ENCODE assay signal across 24 cellular contexts in genomic region chr4:168129046-168129772, GRCh38. TPM values are rescaled to one million over a fixed set of nuclear protein-coding genes. Genes with fewer than 3 reads are reported as not detected.
DNase-seq lines count a peak whose midpoint lies in the region; ATAC-seq and TF ChIP-seq lines count a peak whose summit lies in the region.
"Had no signal": no experiment of that assay in that cellular context is flagged by ENCODE, and none has a peak within 500 bp of the region (broad histone marks: within the 10 kb centered on the region; RNA-seq: fewer than 3 reads in every experiment).

No MANE protein-coding gene starts in this region.

- no peak overlapping the region for H3K4ac ChIP-seq in mesenchymal stem cell (ENCODE audit: low read depth in 1 of 2, low read length in 2 of 2)

- H3K9me3 Mint-ChIP-seq in HFFc6, result no peaks in the 10 kb centered on the region

- H3K36me3 ChIP-seq in ACC112 (ENCODE audit: insufficient read depth, low read length), result no peaks in the 10 kb centered on the region; the same call in 1 of the 2 replicates
- H3K36me3 ChIP-seq in mesenchymal stem cell (ENCODE audit: control insufficient read depth in 1 of 2, insufficient read depth in 2 of 2, low read depth in 1 of 2, low read length in 2 of 2), result no peaks in the 10 kb centered on the region
- no peaks in the 10 kb centered on the region for H3K36me3 ChIP-seq in smooth muscle cell (ENCODE audit: low read depth)

- no peak overlapping the region for H4K8ac ChIP-seq in mesenchymal stem cell (ENCODE audit: low read length)

- H3K4me1 ChIP-seq in ACC112 (ENCODE audit: control insufficient read depth, insufficient read depth, low read length, unreplicated experiment), result peaks cover 40% of the 10 kb centered on the region
- peaks cover 1% of the 10 kb centered on the region for H3K4me1 ChIP-seq in mesenchymal stem cell (ENCODE audit: control insufficient read depth, insufficient read depth, low read depth, low read length)
- H3K4me1 ChIP-seq in smooth muscle cell (ENCODE audit: low read depth), result peaks cover 4% of the 10 kb centered on the region
- H3K4me1 ChIP-seq: Caco-2 had no signal

- ATAC-seq in SK-N-SH treated with all-trans-retinoic acid at 6 μM for 48 hours, result peak; percentile 60

- no peaks in the 10 kb centered on the region for H3K27me3 ChIP-seq in ACC112 (ENCODE audit: insufficient read depth, low read length)
- H3K27me3 ChIP-seq in mesenchymal stem cell (ENCODE audit: control insufficient read depth in 1 of 2, insufficient read depth in 1 of 2, low read length in 2 of 2), result no peaks in the 10 kb centered on the region
- no peaks in the 10 kb centered on the region for H3K27me3 ChIP-seq in smooth muscle cell (ENCODE audit: low read depth)

- H2AFZ ChIP-seq in ACC112 (ENCODE audit: low read length, unreplicated experiment) (peak overlapping the region; percentile 83), mesenchymal stem cell (ENCODE audit: low read depth, low read length) (no peak overlapping the region), smooth muscle cell (ENCODE audit: low read depth) (no peak overlapping the region)

- no peaks in the 10 kb centered on the region for H3K27me3 Mint-ChIP-seq in HFFc6 (ENCODE audit: insufficient read depth)
- H3K27me3 Mint-ChIP-seq: CD4-positive, alpha-beta memory T cell had no signal

- DNase-seq in HFFc6 (no peak), mesenchymal stem cell (no peak), NCI-H345 treated with DMSO at 0.1 percent for 48 hours (lab: John Stamatoyannopoulos, UW; ENCODE audit: unreplicated experiment) (no peak), DMS53 treated with DMSO at 0.1 percent for 48 hours (lab: John Stamatoyannopoulos, UW; ENCODE audit: unreplicated experiment) (no peak), AG08395 (ENCODE audit: low spot score) (no peak), smooth muscle cell (lab: John Stamatoyannopoulos, UW; ENCODE audit: unreplicated experiment) (no peak)
- DNase-seq: C1 segment of cervical spinal cord; Caco-2; CD4-positive, alpha-beta memory T cell; DMS 273 treated with DMSO at 0.1 percent for 48 hours; DMS79 treated with DMSO at 0.1 percent for 48 hours; GF-D8; H7; NCI-H1048; NCI-H1417; NCI-H1694; NCI-H2081; NCI-H2171; NCI-H510A treated with DMSO at 0.1 percent for 48 hours; NCI-H774; T-helper 1 cell had no signal

- H3K79me1 ChIP-seq in mesenchymal stem cell (replicated peaks; ENCODE audit: low read length, poor library complexity, severe bottlenecking), result no peaks in the 10 kb centered on the region

- H4K20me1 ChIP-seq in smooth muscle cell (ENCODE audit: low read depth), result no peaks in the 10 kb centered on the region

- H3K79me2 ChIP-seq in ACC112 (ENCODE audit: control insufficient read depth, insufficient read depth, low read length, unreplicated experiment) (no peaks in the 10 kb centered on the region), smooth muscle cell (ENCODE audit: low read depth) (no peaks in the 10 kb centered on the region)

- H3K14ac ChIP-seq in mesenchymal stem cell (ENCODE audit: low read length in 2 of 2), result no peak overlapping the region

- H3K9ac ChIP-seq in mesenchymal stem cell (ENCODE audit: low read length), result peak overlapping the region; percentile 4
- H3K9ac ChIP-seq in smooth muscle cell (ENCODE audit: low read depth), result no peak overlapping the region

- H3K4me1 Mint-ChIP-seq in HFFc6 (ENCODE audit: low read depth), result peaks cover 59% of the 10 kb centered on the region
- H3K4me1 Mint-ChIP-seq: CD4-positive, alpha-beta memory T cell had no signal

- TF ChIP-seq CTCF in HFFc6 (IDR thresholded peaks at IDR 0.05), result no peak
- no peak for TF ChIP-seq CTCF in smooth muscle cell (IDR thresholded peaks at IDR 0.05; ENCODE audit: borderline replicate concordance, insufficient read depth, poor library complexity, severe bottlenecking)

- no peak overlapping the region; the same call in 1 of the 2 replicates for H3K27ac Mint-ChIP-seq in HFFc6
- H3K27ac Mint-ChIP-seq: CD4-positive, alpha-beta memory T cell had no signal

- H3K18ac ChIP-seq in mesenchymal stem cell (ENCODE audit: low read depth in 1 of 2, low read length in 2 of 2), result no peak overlapping the region

- no peaks in the 10 kb centered on the region for H3K36me3 Mint-ChIP-seq in HFFc6 (ENCODE audit: low read depth)
- H3K36me3 Mint-ChIP-seq: CD4-positive, alpha-beta memory T cell had no signal

- no peak overlapping the region for H2BK12ac ChIP-seq in mesenchymal stem cell (ENCODE audit: low read length in 2 of 2)

- H3K4me3 Mint-ChIP-seq in HFFc6, result peak overlapping the region; percentile 58
- H3K4me3 Mint-ChIP-seq: CD4-positive, alpha-beta memory T cell had no signal

- H2BK120ac ChIP-seq in mesenchymal stem cell (ENCODE audit: low read depth, low read length), result no peak overlapping the region

- H3K4me3 ChIP-seq in ACC112 (ENCODE audit: low read depth, low read length) (peak overlapping the region; percentile 44; the same call in 1 of the 2 replicates), mesenchymal stem cell (ENCODE audit: insufficient read depth in 1 of 2, low read depth in 1 of 2, low read length in 2 of 2) (no peak overlapping the region), smooth muscle cell (no peak overlapping the region)

- H3K9me3 ChIP-seq in mesenchymal stem cell (ENCODE audit: control insufficient read depth, low read length) (no peaks in the 10 kb centered on the region), smooth muscle cell (replicated peaks; ENCODE audit: low read depth) (no peaks in the 10 kb centered on the region)
- H3K9me3 ChIP-seq: Caco-2 had no signal

- WGBS in mesenchymal stem cell, result 100% methylated on average over 1 of the region's 6 CpGs
- WGBS in smooth muscle cell (ENCODE audit: low lambda C conversion rate), result 61% methylated on average over 6 of the region's 6 CpGs

- no peak overlapping the region for H4K91ac ChIP-seq in mesenchymal stem cell (ENCODE audit: low read length)

- no peak overlapping the region for H2BK5ac ChIP-seq in mesenchymal stem cell (ENCODE audit: low read depth, low read length, poor library complexity, severe bottlenecking)

- peak overlapping the region; percentile 29; the same call in 1 of the 2 replicates for H3K27ac ChIP-seq in ACC112 (ENCODE audit: low read depth, low read length)
- H3K27ac ChIP-seq in mesenchymal stem cell (ENCODE audit: low read length, poor library complexity, severe bottlenecking), result peak overlapping the region; percentile 73
- H3K27ac ChIP-seq in smooth muscle cell (ENCODE audit: low read depth), result no peak overlapping the region
- H3K27ac ChIP-seq: HL-60 had no signal

- H3F3A ChIP-seq in smooth muscle cell (ENCODE audit: low read depth), result no peaks in the 10 kb centered on the region

- H2BK15ac ChIP-seq in mesenchymal stem cell (ENCODE audit: low read depth, poor library complexity, severe bottlenecking), result no peak overlapping the region

- H3K23ac ChIP-seq in mesenchymal stem cell (ENCODE audit: low read length in 2 of 2), result no peak overlapping the region

- no peak overlapping the region for H2AK5ac ChIP-seq in mesenchymal stem cell (ENCODE audit: low read length, severe bottlenecking)

- H3K4me2 ChIP-seq in mesenchymal stem cell (ENCODE audit: low read length, poor library complexity, severe bottlenecking) (peak overlapping the region; percentile 39), smooth muscle cell (no peak overlapping the region)

TF ChIP-seq in SK-N-SH treated with all-trans-retinoic acid at 6 μM for 48 hours, 23 proteins besides CTCF, POLR2A, EP300 and RAD21 (continues in another document):
- TF ChIP-seq TCF4 (CRISPR knock-in tag; IDR thresholded peaks at IDR 0.05; ENCODE audit: borderline replicate concordance) (no peak), ESRRG (CRISPR knock-in tag; IDR thresholded peaks at IDR 0.05) (no peak), ISL1 (CRISPR knock-in tag; IDR thresholded peaks at IDR 0.05) (no peak), SNAI2 (CRISPR knock-in tag; IDR thresholded peaks at IDR 0.05) (no peak), GLIS3 (CRISPR knock-in tag; IDR thresholded peaks at IDR 0.05) (no peak), ZNF8 (CRISPR knock-in tag; IDR thresholded peaks at IDR 0.05) (no peak), ARNTL (CRISPR knock-in tag; IDR thresholded peaks at IDR 0.05; ENCODE audit: borderline replicate concordance, low read depth) (no peak), PATZ1 (CRISPR knock-in tag; IDR thresholded peaks at IDR 0.05; ENCODE audit: borderline replicate concordance) (no peak), OSR1 (CRISPR knock-in tag; IDR thresholded peaks at IDR 0.05) (no peak), CSDC2 (CRISPR knock-in tag; IDR thresholded peaks at IDR 0.05) (no peak), ZNF70 (CRISPR knock-in tag; IDR thresholded peaks at IDR 0.05) (no peak)

RNA-seq across cellular contexts. Expression of gene ANXA10, which starts 36.9 kb away (rescaled TPM):
- total RNA-seq in HFFc6 (2021; fragmentation: NEBNext Ultra II Directional; extraction: Animal tissue kit (Norgen Biotek cat#: 25700)), result 1 to 10 TPM in 2 of 6 experiments, under 1 TPM in 4; 0.46 to 1.9 (median 0.85) TPM
- not detected for polyA plus RNA-seq in mesenchymal stem cell (2013, experiment 1 of 2)
- polyA plus RNA-seq in mesenchymal stem cell (2013, experiment 2 of 2), result not detected
- 0.58 TPM in 1 of 2 replicates, not detected in the other for total RNA-seq in smooth muscle cell
- not detected in 2 replicates for polyA plus RNA-seq in smooth muscle cell
- total RNA-seq: Caco-2; CD4-positive, alpha-beta memory T cell; H7 had no signal
- polyA plus RNA-seq: CD4-positive, alpha-beta memory T cell had no signal
